ENCODE assay signal across 1 cellular context in the genomic region with DNA sequence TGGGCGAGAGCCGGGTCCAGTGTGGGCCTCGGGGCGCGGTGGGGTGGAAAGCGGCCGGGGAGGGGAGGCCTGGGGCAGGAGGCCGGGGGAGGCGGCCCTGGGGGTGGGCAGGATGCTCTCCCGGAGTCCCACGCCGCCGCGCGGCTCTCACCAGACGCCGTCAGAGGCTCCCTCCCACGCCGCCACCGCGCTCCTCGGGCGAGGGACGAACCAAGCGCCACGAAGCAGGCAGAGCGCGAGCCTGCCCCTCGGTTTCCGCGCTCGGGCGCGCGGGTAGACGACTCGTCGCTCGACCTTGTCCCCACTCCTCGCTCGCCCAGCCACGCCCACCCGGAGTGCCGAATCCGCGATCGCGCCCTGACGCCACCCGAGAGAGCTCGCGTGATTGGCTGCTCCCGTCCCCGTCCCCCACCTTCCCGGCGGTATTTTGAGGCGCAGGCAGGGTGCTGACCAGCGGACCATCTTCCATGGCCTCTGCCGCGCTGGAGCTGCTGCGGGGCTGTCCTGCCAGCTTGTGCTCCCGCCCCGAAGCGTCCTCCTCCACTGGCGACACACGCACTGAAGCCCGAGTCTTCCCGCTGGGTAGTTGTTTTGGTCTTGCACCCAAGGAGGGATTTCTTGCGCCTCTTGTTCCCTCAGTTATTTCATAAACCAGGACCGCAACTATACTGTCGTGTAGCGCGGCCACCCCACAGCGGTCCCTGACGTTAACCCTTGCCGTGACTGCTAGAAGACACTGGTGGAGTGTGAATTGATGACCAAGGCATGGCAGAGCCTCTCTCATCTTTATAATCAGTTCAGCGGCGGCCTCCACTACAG.
TF ChIP-seq lines count a peak whose summit lies in the region.

GNE (minus strand) TSS at position 279 of the 819 bp plus-strand sequence. CDS start 9,093 bp downstream, outside the sequence.

TF ChIP-seq in HepG2, 621 proteins besides CTCF, POLR2A, EP300 and RAD21 (continued from another document and continues in another):
- peak; percentile 67; the same call in 1 of the 2 replicates for TF ChIP-seq SALL2 (CRISPR knock-in tag; IDR thresholded peaks at IDR 0.05)
- no peak; the same call in none of the 2 replicates for TF ChIP-seq ZNF619 (CRISPR knock-in tag; IDR thresholded peaks at IDR 0.05)
- TF ChIP-seq, protein P1, sequence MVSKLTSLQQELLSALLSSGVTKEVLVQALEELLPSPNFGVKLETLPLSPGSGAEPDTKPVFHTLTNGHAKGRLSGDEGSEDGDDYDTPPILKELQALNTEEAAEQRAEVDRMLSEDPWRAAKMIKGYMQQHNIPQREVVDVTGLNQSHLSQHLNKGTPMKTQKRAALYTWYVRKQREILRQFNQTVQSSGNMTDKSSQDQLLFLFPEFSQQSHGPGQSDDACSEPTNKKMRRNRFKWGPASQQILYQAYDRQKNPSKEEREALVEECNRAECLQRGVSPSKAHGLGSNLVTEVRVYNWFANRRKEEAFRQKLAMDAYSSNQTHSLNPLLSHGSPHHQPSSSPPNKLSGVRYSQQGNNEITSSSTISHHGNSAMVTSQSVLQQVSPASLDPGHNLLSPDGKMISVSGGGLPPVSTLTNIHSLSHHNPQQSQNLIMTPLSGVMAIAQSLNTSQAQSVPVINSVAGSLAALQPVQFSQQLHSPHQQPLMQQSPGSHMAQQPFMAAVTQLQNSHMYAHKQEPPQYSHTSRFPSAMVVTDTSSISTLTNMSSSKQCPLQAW (CRISPR knock-in tag; IDR thresholded peaks at IDR 0.05): peak; percentile 71
- no peak for TF ChIP-seq ZNF75D (CRISPR knock-in tag; IDR thresholded peaks at IDR 0.05; ENCODE audit: borderline replicate concordance)
- TF ChIP-seq ZNF713 (CRISPR knock-in tag; IDR thresholded peaks at IDR 0.05): peak; percentile 53; the same call in 1 of the 2 replicates
- TF ChIP-seq ZSCAN21 (CRISPR knock-in tag; IDR thresholded peaks at IDR 0.05; ENCODE audit: borderline replicate concordance): peak; percentile 80
- TF ChIP-seq ZIK1 (CRISPR knock-in tag; IDR thresholded peaks at IDR 0.05; ENCODE audit: borderline replicate concordance, low read depth): 0 out of 2 replicates have a peak, but pooled peaks have one; percentile 71
- 0 out of 2 replicates have a peak, but pooled peaks have one; percentile 64 for TF ChIP-seq KLF11 (CRISPR knock-in tag; IDR thresholded peaks at IDR 0.05)
- peak; percentile 89 for TF ChIP-seq SAP130 (CRISPR knock-in tag; IDR thresholded peaks at IDR 0.05; ENCODE audit: low read depth)
- TF ChIP-seq ZFP36 (IDR thresholded peaks at IDR 0.05; ENCODE audit: borderline replicate concordance, low read depth, low read length, partially characterized antibody): no peak
- peak; percentile 63; the same call in 1 of the 2 replicates for TF ChIP-seq NCOA1 (CRISPR knock-in tag; IDR thresholded peaks at IDR 0.05)
- TF ChIP-seq, protein P2, sequence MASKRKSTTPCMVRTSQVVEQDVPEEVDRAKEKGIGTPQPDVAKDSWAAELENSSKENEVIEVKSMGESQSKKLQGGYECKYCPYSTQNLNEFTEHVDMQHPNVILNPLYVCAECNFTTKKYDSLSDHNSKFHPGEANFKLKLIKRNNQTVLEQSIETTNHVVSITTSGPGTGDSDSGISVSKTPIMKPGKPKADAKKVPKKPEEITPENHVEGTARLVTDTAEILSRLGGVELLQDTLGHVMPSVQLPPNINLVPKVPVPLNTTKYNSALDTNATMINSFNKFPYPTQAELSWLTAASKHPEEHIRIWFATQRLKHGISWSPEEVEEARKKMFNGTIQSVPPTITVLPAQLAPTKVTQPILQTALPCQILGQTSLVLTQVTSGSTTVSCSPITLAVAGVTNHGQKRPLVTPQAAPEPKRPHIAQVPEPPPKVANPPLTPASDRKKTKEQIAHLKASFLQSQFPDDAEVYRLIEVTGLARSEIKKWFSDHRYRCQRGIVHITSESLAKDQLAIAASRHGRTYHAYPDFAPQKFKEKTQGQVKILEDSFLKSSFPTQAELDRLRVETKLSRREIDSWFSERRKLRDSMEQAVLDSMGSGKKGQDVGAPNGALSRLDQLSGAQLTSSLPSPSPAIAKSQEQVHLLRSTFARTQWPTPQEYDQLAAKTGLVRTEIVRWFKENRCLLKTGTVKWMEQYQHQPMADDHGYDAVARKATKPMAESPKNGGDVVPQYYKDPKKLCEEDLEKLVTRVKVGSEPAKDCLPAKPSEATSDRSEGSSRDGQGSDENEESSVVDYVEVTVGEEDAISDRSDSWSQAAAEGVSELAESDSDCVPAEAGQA (IDR thresholded peaks at IDR 0.05; ENCODE audit: low read depth): peak; percentile 85
- TF ChIP-seq, protein P2 (CRISPR knock-in tag; IDR thresholded peaks at IDR 0.05; ENCODE audit: borderline replicate concordance): no peak
- TF ChIP-seq POGZ (CRISPR knock-in tag; IDR thresholded peaks at IDR 0.05): peak; percentile 89; the same call in 1 of the 2 replicates
- peak; percentile 94 for TF ChIP-seq KDM2A (CRISPR knock-in tag; IDR thresholded peaks at IDR 0.05; ENCODE audit: borderline replicate concordance, low read depth)
- TF ChIP-seq HOXA9 (CRISPR knock-in tag; IDR thresholded peaks at IDR 0.05; ENCODE audit: borderline replicate concordance): peak; percentile 87; the same call in 1 of the 2 replicates
- no peak; the same call in 1 of the 2 replicates for TF ChIP-seq ZNF253 (CRISPR knock-in tag; IDR thresholded peaks at IDR 0.05; ENCODE audit: borderline replicate concordance)
- no peak for TF ChIP-seq PAX8 (CRISPR knock-in tag; IDR thresholded peaks at IDR 0.05; ENCODE audit: borderline replicate concordance)
- peak; percentile 72; the same call in 1 of the 2 replicates for TF ChIP-seq ATF1 (CRISPR knock-in tag; IDR thresholded peaks at IDR 0.05)
- peak; percentile 98 for TF ChIP-seq KMT2B (CRISPR knock-in tag; IDR thresholded peaks at IDR 0.05)
- peak; percentile 65; the same call in 1 of the 2 replicates for TF ChIP-seq TGIF2 (CRISPR knock-in tag; IDR thresholded peaks at IDR 0.05)
- TF ChIP-seq ZNF451 (CRISPR knock-in tag; IDR thresholded peaks at IDR 0.05): peak; percentile 83
- TF ChIP-seq, protein P3, sequence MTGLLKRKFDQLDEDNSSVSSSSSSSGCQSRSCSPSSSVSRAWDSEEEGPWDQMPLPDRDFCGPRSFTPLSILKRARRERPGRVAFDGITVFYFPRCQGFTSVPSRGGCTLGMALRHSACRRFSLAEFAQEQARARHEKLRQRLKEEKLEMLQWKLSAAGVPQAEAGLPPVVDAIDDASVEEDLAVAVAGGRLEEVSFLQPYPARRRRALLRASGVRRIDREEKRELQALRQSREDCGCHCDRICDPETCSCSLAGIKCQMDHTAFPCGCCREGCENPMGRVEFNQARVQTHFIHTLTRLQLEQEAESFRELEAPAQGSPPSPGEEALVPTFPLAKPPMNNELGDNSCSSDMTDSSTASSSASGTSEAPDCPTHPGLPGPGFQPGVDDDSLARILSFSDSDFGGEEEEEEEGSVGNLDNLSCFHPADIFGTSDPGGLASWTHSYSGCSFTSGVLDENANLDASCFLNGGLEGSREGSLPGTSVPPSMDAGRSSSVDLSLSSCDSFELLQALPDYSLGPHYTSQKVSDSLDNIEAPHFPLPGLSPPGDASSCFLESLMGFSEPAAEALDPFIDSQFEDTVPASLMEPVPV (CRISPR knock-in tag; IDR thresholded peaks at IDR 0.05): peak; percentile 60
- TF ChIP-seq AFF4 (CRISPR knock-in tag; IDR thresholded peaks at IDR 0.05): peak; percentile 56; the same call in 1 of the 2 replicates
- TF ChIP-seq AKAP8 (CRISPR knock-in tag; IDR thresholded peaks at IDR 0.05): 0 out of 2 replicates have a peak, but pooled peaks have one; percentile 39
- TF ChIP-seq ZNF781 (CRISPR knock-in tag; IDR thresholded peaks at IDR 0.05; ENCODE audit: borderline replicate concordance, not compliant biosample characterization): peak; percentile 73
- TF ChIP-seq ZNF564 (CRISPR knock-in tag; IDR thresholded peaks at IDR 0.05): peak; percentile 82; the same call in 1 of the 2 replicates
- TF ChIP-seq PRDM15 (CRISPR knock-in tag; IDR thresholded peaks at IDR 0.05): 0 out of 2 replicates have a peak, but pooled peaks have one; percentile 34
- TF ChIP-seq ZMYM4 (CRISPR knock-in tag; IDR thresholded peaks at IDR 0.05): peak; percentile 85
- TF ChIP-seq, protein P4, sequence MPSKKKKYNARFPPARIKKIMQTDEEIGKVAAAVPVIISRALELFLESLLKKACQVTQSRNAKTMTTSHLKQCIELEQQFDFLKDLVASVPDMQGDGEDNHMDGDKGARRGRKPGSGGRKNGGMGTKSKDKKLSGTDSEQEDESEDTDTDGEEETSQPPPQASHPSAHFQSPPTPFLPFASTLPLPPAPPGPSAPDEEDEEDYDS (CRISPR knock-in tag; IDR thresholded peaks at IDR 0.05): peak; percentile 98
- TF ChIP-seq ZSCAN12 (CRISPR knock-in tag; IDR thresholded peaks at IDR 0.05): no peak; the same call in 1 of the 2 replicates
- TF ChIP-seq PHB2 (IDR thresholded peaks at IDR 0.05; ENCODE audit: partially characterized antibody): no peak
- peak; percentile 91 for TF ChIP-seq ZNF547 (CRISPR knock-in tag; IDR thresholded peaks at IDR 0.05)
- 0 out of 2 replicates have a peak, but pooled peaks have one; percentile 68 for TF ChIP-seq KDM4B (CRISPR knock-in tag; IDR thresholded peaks at IDR 0.05)
- TF ChIP-seq ZNF83 (CRISPR knock-in tag; IDR thresholded peaks at IDR 0.05; ENCODE audit: borderline replicate concordance): peak; percentile 34; the same call in 1 of the 2 replicates
- TF ChIP-seq HBP1 (CRISPR knock-in tag; IDR thresholded peaks at IDR 0.05; ENCODE audit: low read depth): peak; percentile 57
- TF ChIP-seq ZMYM3 (CRISPR knock-in tag; IDR thresholded peaks at IDR 0.05): 0 out of 2 replicates have a peak, but pooled peaks have one; percentile 37
